ENCODE assay signal across 8 cellular contexts in the genomic region with DNA sequence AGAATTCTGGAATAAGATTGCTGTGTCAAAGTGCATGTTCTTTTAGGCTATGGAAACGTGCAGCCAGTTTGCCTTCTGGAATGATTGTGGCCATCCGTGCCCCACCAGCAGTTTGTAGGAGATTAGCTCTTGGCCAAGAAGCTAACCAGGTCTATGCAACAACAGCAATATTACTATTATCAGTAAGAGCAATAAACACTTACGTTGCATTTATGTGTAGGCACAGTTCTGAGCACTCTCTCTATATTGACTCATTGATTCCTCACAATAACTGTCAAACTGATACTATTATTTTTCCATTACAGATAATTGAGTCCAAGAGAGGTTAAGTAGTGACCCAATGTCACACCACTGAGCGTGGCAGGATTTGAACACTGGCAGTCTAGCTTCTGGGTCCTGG.
"Had no signal": no experiment of that assay in that cellular context is flagged by ENCODE, and none has a peak within 500 bp of the region (broad histone marks: within the 10 kb centered on the region; RNA-seq: fewer than 3 reads in every experiment).

No MANE protein-coding gene starts in this region.

- H3K9ac ChIP-seq: GM23248 had no signal

- ATAC-seq: HCT116 had no signal

- H3K4me3 ChIP-seq: GM23248, HAP-1 had no signal

- H3K9me3 ChIP-seq: HAP-1 had no signal

- DNase-seq: GM23248, GOT3, H7, HFFc6, KG1 had no signal

- H3K4me1 ChIP-seq: HAP-1 had no signal

- H3K36me3 ChIP-seq: HAP-1 had no signal

- H2AFZ ChIP-seq: GM23248 had no signal

- H3K27ac ChIP-seq: GM23248, HL-60 had no signal
